ENCODE assay signal across 14 cellular contexts in genomic region chr12:120598674-120599463, GRCh38. TPM values are rescaled to one million over a fixed set of nuclear protein-coding genes. Genes with fewer than 3 reads are reported as not detected.
A peak's percentile ranks its signal among the peaks of the same experiment; 100 is the strongest.
DNase-seq lines count a peak whose midpoint lies in the region; ATAC-seq and TF ChIP-seq lines count a peak whose summit lies in the region.
"Had no signal": no experiment of that assay in that cellular context is flagged by ENCODE, and none has a peak within 500 bp of the region (broad histone marks: within the 10 kb centered on the region; RNA-seq: fewer than 3 reads in every experiment).

No MANE protein-coding gene starts in this region.

- H3K9me3 ChIP-seq in MM.1S (replicated peaks; ENCODE audit: insufficient read depth, low read length) (no peaks in the 10 kb centered on the region), mucosa of descending colon (no peaks in the 10 kb centered on the region), A673 (ENCODE audit: low read depth, low read length, poor library complexity, severe bottlenecking) (no peaks in the 10 kb centered on the region)

- no peak overlapping the region for H3K27ac ChIP-seq in MM.1S (ENCODE audit: low read length)
- no peak overlapping the region for H3K27ac ChIP-seq in A673 (ENCODE audit: low read depth, low read length, poor library complexity, severe bottlenecking)
- H3K27ac ChIP-seq: HL-60 had no signal

- intact Hi-C loops in Calu3 (cut with micrococcal nuclease; ENCODE audit: unreplicated experiment) = no loop called here
- intact Hi-C loops in mucosa of descending colon (cut with DNase I, micrococcal nuclease) = no loop called here
- intact Hi-C loops in A673 (cut with micrococcal nuclease; ENCODE audit: unreplicated experiment) = no loop called here

- peaks cover 21% of the 10 kb centered on the region for H3K4me1 Mint-ChIP-seq in Calu3 (ENCODE audit: low read depth, unreplicated experiment)

- H3K27ac Mint-ChIP-seq in Calu3 (ENCODE audit: unreplicated experiment) = no peak overlapping the region
- H3K27ac Mint-ChIP-seq: dendritic cell treated with granulocyte-macrophage colony-stimulating factor and Interleukin-4, amounts not matched to agents 40 ng/mL and 50 ng/mL, for 4 days; memory B cell had no signal

- CTCF ChIA-PET in Calu3 (lab: Charles Lee) = interaction anchor here (0.6 to 0.8 kb wide), 2 partner anchors 36 to 50 kb away, joined by 3 read pairs; no protein-coding TSS in a partner anchor
- CTCF ChIA-PET in A673 (lab: Charles Lee) = no interaction called here

- peak; percentile 43 for DNase-seq in Calu3
- DNase-seq in MM.1S = peak; percentile 21
- peak; percentile 23 to 46 for DNase-seq in cardiac fibroblast (ENCODE audit: low read depth in 2 of 2)
- DNase-seq in mucosa of descending colon = no peak
- DNase-seq in A673 (ENCODE audit: low spot score) = no peak
- no peak for DNase-seq in KG1 (lab: John Stamatoyannopoulos, UW)
- DNase-seq in central memory CD4-positive, alpha-beta T cell = no peak
- DNase-seq: activated CD8-positive, alpha-beta memory T cell treated with anti-CD3 and anti-CD28 coated beads for 24 hours; DMS153; NCI-H748 treated with DMSO at 0.1 percent for 48 hours had no signal

- H3K9me2 ChIP-seq in MM.1S (replicated peaks; ENCODE audit: insufficient read depth, low read length) = no peaks in the 10 kb centered on the region

- TF ChIP-seq CTCF in Calu3 (IDR thresholded peaks at IDR 0.05; ENCODE audit: unreplicated experiment) (no peak), MM.1S (IDR thresholded peaks at IDR 0.05; ENCODE audit: low read length) (no peak), cardiac fibroblast (IDR thresholded peaks at IDR 0.05; ENCODE audit: low read depth, low read length) (no peak), mucosa of descending colon (IDR thresholded peaks at IDR 0.05) (no peak), A673 (conservative IDR thresholded peaks at IDR 0.05; ENCODE audit: low read depth, low read length) (no peak)

- H3K4me3 ChIP-seq in MM.1S (ENCODE audit: low read length) = no peak overlapping the region
- no peak overlapping the region for H3K4me3 ChIP-seq in cardiac fibroblast (replicated peaks in 1 of 2; ENCODE audit: low read depth in 2 of 2, low read length in 2 of 2)
- no peak overlapping the region for H3K4me3 ChIP-seq in mucosa of descending colon
- H3K4me3 ChIP-seq in A673 (ENCODE audit: low read depth, low read length, poor library complexity, severe bottlenecking) = no peak overlapping the region

- H3K9ac ChIP-seq in MM.1S (ENCODE audit: low read length) = no peak overlapping the region

- H3K36me3 ChIP-seq in MM.1S (replicated peaks; ENCODE audit: insufficient read depth, low read length) (no peaks in the 10 kb centered on the region), mucosa of descending colon (ENCODE audit: low read depth) (no peaks in the 10 kb centered on the region), A673 (ENCODE audit: insufficient read depth, low read length, poor library complexity, severe bottlenecking) (no peaks in the 10 kb centered on the region)

- no peaks in the 10 kb centered on the region for H3K79me2 ChIP-seq in MM.1S (ENCODE audit: low read length)

- H3K27me3 Mint-ChIP-seq in Calu3 (ENCODE audit: unreplicated experiment) = no peaks in the 10 kb centered on the region

- no peaks in the 10 kb centered on the region for H3K27me3 ChIP-seq in MM.1S (replicated peaks; ENCODE audit: insufficient read depth, low read length)
- H3K27me3 ChIP-seq in A673 (replicated peaks; ENCODE audit: insufficient read depth, low read depth, low read length, poor library complexity) = no peaks in the 10 kb centered on the region

- H3K4me3 Mint-ChIP-seq in Calu3 (ENCODE audit: low read depth, unreplicated experiment) = no peak overlapping the region
- H3K4me3 Mint-ChIP-seq: dendritic cell treated with granulocyte-macrophage colony-stimulating factor and Interleukin-4, amounts not matched to agents 40 ng/mL and 50 ng/mL, for 4 days; memory B cell had no signal

- POLR2A ChIA-PET in A673 (lab: Charles Lee; ENCODE audit: low non-redundant PET) = no interaction called here

- H4K20me1 ChIP-seq in MM.1S (ENCODE audit: insufficient read depth, low read length) = no peaks in the 10 kb centered on the region

- no peaks in the 10 kb centered on the region for H3K4me1 ChIP-seq in MM.1S (ENCODE audit: low read length)
- H3K4me1 ChIP-seq in mucosa of descending colon (ENCODE audit: low read depth) = no peaks in the 10 kb centered on the region
- H3K4me1 ChIP-seq in A673 (ENCODE audit: insufficient read depth, low read length, poor library complexity, severe bottlenecking) = no peaks in the 10 kb centered on the region

- H3K9me3 Mint-ChIP-seq in Calu3 (ENCODE audit: low read depth, unreplicated experiment) = no peaks in the 10 kb centered on the region
- H3K9me3 Mint-ChIP-seq: dendritic cell treated with granulocyte-macrophage colony-stimulating factor and Interleukin-4, amounts not matched to agents 40 ng/mL and 50 ng/mL, for 4 days; memory B cell had no signal

- H3K4me2 ChIP-seq in MM.1S (ENCODE audit: low read depth, low read length) = no peak overlapping the region

- H2AFZ ChIP-seq in MM.1S (ENCODE audit: low read length) = no peak overlapping the region

- ATAC-seq in mucosa of descending colon (peak; percentile 84), HG02763 (IDR thresholded peaks at IDR 0.05; ENCODE audit: unreplicated experiment) (no peak)

- peaks cover 10% of the 10 kb centered on the region for H3K36me3 Mint-ChIP-seq in Calu3 (ENCODE audit: insufficient read depth, unreplicated experiment)
- H3K36me3 Mint-ChIP-seq: memory B cell had no signal

- BruUV-seq in Calu3 (replicated peaks; lab: Mats Ljungman, UMichigan) (no TSS peak), A673 (replicated peaks; lab: Mats Ljungman, UMichigan) (no TSS peak)

- H3F3A ChIP-seq in MM.1S (ENCODE audit: insufficient read depth, low read length) = no peaks in the 10 kb centered on the region

RNA-seq across cellular contexts. Expression of gene POP5, which starts 17.7 kb away (rescaled TPM):
- 81.0 and 84.4 TPM in 2 replicates for total RNA-seq in Calu3 (2022)
- 10 to 100 TPM; 29.5 to 44.3 (median 37.7) TPM for total RNA-seq in mucosa of descending colon
- total RNA-seq in A673 (2021) = 41.0 and 42.4 TPM in 2 replicates

RNA-seq across cellular contexts. Expression of gene CABP1, which starts 41.6 kb away (rescaled TPM):
- 0.14 and 0.98 TPM in 2 replicates for total RNA-seq in Calu3 (2022)
- total RNA-seq in mucosa of descending colon = 1 to 10 TPM in 2 of 3 donors, under 1 TPM in 1; 0.51 to 1.8 (median 1.2) TPM
- 1.2 and 1.6 TPM in 2 replicates for total RNA-seq in A673 (2021)

Comparison
In these comparisons a context has a peak if more than half of its experiments do, and no peak if none do; other contexts are left out.
1. DNase-seq: peak in Calu3 (single experiment), MM.1S (single experiment) and cardiac fibroblast (2 of 2); none in mucosa of descending colon (0 of 3), A673 (single experiment), KG1 (single experiment) and central memory CD4-positive, alpha-beta T cell (single experiment).